27 cellular contexts compared by ENCODE assay signal in the genomic region with DNA sequence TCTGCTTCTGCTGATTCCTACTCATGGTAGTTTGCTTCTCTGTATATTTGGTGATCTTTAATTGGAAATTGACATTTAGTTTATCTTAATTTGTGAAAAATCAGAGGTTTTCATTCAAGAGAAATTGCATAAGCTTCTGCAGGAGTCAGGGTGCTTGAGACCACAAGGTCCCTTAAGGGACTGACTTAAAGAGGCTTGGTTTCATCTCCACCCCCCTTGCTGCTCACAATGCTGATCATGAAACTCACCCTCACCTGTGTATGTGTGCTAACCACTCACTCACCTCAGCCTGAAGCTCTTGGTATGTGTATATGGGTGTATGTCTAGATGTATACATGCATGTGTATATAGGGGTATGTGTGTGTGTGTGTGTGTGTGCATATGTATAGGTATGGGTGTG. TPM values are rescaled to one million over a fixed set of nuclear protein-coding genes. Genes with fewer than 3 reads are reported as not detected.
"Had no signal": no experiment of that assay in that cellular context is flagged by ENCODE, and none has a peak within 500 bp of the region (broad histone marks: within the 10 kb centered on the region; RNA-seq: fewer than 3 reads in every experiment).

No MANE protein-coding gene starts in this region.

- H3K4me1 ChIP-seq: breast epithelium, pancreas, prostate gland, sigmoid colon, uterus had no signal

- ATAC-seq: activated CD8-positive, alpha-beta memory T cell treated with anti-CD3 and anti-CD28 coated beads, Interleukin-2, amount 10 ng/mL, durations not matched to agents 7 days and 5 days; activated CD8-positive, alpha-beta T cell treated with anti-CD3 and anti-CD28 coated beads, Interleukin-2, amount 10 ng/mL, durations not matched to agents 7 days and 5 days; activated naive CD4-positive, alpha-beta T cell treated with anti-CD3 and anti-CD28 coated beads, Interleukin-2, amount 50 U/mL, for 72 hours; heart right ventricle; naive thymus-derived CD4-positive, alpha-beta T cell; pancreas; stimulated activated effector memory CD8-positive, alpha-beta T cell treated with anti-CD3 and anti-CD28 coated beads, Interleukin-12 subunit alpha, Interleukin-12 subunit beta, amount 100 ng/mL, for 72 hours; WTC11 had no signal

- H3K27ac ChIP-seq: breast epithelium, heart right ventricle, pancreas, prostate gland, sigmoid colon, uterus had no signal

- H3K9me3 ChIP-seq: pancreas, prostate gland, sigmoid colon, uterus had no signal

- DNase-seq: activated CD4-positive, alpha-beta T cell treated with anti-CD3 and anti-CD28 coated beads for 1 hour; activated CD4-positive, alpha-beta T cell treated with anti-CD3 and anti-CD28 coated beads, Interleukin-2, amount 10 ng/mL, durations not matched to agents 7 days and 5 days; activated CD8-positive, alpha-beta memory T cell treated with anti-CD3 and anti-CD28 coated beads, Interleukin-2, amount 10 ng/mL, durations not matched to agents 7 days and 5 days; activated CD8-positive, alpha-beta T cell treated with anti-CD3 and anti-CD28 coated beads, Interleukin-2, amount 10 ng/mL, durations not matched to agents 7 days and 5 days; activated naive CD4-positive, alpha-beta T cell; activated T-cell treated with anti-CD3 and anti-CD28 coated beads, Interleukin-2, amount 50 U/mL, for 48 hours; central memory CD4-positive, alpha-beta T cell; foreskin fibroblast; heart right ventricle; midbrain; naive thymus-derived CD4-positive, alpha-beta T cell; nucleus accumbens; pancreas; retina; sigmoid colon; small intestine; stimulated activated CD4-positive, alpha-beta T cell treated with anti-CD3 and anti-CD28 coated beads, Interleukin-4, amount 100 ng/mL, for 24 hours; uterus had no signal

- H3K4me3 ChIP-seq: breast epithelium, heart right ventricle, pancreas, prostate gland, sigmoid colon, uterus had no signal

- H3K27me3 ChIP-seq: breast epithelium, heart right ventricle, pancreas, sigmoid colon, uterus had no signal

- H3K36me3 ChIP-seq: breast epithelium, heart right ventricle, pancreas, prostate gland, sigmoid colon, uterus had no signal

RNA-seq across cellular contexts. Expression of a gene that starts 11.4 kb away (rescaled TPM):
- total RNA-seq: activated CD4-positive, alpha-beta T cell treated with anti-CD3 and anti-CD28 coated beads, Interleukin-2, amount 10 ng/mL, durations not matched to agents 7 days and 5 days; activated CD8-positive, alpha-beta memory T cell treated with anti-CD3 and anti-CD28 coated beads, Interleukin-2, amount 10 ng/mL, durations not matched to agents 7 days and 5 days; activated CD8-positive, alpha-beta T cell treated with anti-CD3 and anti-CD28 coated beads, Interleukin-2, amount 10 ng/mL, durations not matched to agents 7 days and 5 days; activated naive CD4-positive, alpha-beta T cell treated with anti-CD3 and anti-CD28 coated beads, Interleukin-2, amount 50 U/mL, for 72 hours; breast epithelium; endothelial cell of umbilical vein; lower leg skin; naive thymus-derived CD4-positive, alpha-beta T cell; neural crest cell; subcutaneous adipose tissue; WTC11 had no signal
- polyA plus RNA-seq: endothelial cell of umbilical vein; naive thymus-derived CD4-positive, alpha-beta T cell; sigmoid colon had no signal
